Comparison of ENCODE assay signal across 1 cellular context in the genomic region with DNA sequence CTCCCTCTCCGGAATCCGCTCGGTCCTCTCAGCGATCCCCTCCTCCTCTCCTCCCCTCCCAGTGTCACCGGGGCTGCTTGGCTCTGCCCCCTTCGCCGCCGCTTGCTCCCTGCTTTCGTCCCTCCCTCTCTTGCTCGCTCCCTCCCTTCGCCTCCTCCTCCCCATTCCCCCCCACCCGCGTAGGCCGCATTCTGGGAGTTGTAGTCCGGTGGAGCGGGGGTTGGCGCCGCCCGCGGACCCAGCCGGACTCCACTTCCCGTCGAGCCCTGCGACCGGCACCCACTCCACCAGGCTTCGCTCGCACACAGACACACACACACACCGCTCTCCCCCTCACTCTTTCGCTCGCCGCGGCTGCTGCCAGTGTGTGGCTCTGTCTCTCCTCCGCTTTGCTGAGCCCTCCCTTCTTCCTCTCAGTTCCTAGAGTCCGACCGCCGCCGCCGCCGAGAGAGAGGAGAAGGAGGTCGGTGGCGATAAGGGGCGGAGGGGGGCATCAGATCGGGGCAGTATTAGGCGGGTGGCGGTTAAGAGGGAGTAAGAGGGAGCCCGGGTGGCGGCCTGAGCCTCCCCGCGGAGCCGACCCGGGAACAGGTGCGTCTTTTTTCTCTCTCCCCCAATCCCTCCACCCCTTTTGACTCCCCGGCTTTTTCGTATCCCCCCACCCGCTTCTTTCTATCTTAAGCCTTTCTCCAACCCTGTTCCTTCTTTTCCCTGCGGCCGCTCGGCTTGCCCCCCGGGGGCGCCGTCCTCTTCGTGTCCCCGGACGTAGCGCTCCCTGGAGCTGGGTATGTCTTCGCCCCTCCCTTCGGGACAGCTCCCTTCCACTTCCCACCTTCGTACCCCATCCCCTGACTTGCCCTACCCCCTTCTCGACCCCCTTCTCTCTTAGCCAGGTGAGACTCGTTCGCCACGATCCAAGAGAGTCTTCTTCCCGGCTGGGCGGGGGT.
A peak's percentile ranks its signal among the peaks of the same experiment; 100 is the strongest.
TF ChIP-seq lines count a peak whose summit lies in the region.

A gene with protein sequence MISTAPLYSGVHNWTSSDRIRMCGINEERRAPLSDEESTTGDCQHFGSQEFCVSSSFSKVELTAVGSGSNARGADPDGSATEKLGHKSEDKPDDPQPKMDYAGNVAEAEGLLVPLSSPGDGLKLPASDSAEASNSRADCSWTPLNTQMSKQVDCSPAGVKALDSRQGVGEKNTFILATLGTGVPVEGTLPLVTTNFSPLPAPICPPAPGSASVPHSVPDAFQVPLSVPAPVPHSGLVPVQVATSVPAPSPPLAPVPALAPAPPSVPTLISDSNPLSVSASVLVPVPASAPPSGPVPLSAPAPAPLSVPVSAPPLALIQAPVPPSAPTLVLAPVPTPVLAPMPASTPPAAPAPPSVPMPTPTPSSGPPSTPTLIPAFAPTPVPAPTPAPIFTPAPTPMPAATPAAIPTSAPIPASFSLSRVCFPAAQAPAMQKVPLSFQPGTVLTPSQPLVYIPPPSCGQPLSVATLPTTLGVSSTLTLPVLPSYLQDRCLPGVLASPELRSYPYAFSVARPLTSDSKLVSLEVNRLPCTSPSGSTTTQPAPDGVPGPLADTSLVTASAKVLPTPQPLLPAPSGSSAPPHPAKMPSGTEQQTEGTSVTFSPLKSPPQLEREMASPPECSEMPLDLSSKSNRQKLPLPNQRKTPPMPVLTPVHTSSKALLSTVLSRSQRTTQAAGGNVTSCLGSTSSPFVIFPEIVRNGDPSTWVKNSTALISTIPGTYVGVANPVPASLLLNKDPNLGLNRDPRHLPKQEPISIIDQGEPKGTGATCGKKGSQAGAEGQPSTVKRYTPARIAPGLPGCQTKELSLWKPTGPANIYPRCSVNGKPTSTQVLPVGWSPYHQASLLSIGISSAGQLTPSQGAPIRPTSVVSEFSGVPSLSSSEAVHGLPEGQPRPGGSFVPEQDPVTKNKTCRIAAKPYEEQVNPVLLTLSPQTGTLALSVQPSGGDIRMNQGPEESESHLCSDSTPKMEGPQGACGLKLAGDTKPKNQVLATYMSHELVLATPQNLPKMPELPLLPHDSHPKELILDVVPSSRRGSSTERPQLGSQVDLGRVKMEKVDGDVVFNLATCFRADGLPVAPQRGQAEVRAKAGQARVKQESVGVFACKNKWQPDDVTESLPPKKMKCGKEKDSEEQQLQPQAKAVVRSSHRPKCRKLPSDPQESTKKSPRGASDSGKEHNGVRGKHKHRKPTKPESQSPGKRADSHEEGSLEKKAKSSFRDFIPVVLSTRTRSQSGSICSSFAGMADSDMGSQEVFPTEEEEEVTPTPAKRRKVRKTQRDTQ (N-terminal part only) (plus strand): TSS at position 336 of the 947 bp plus-strand sequence. CDS start 22,597 bp downstream, outside the sequence.

TF ChIP-seq in PFSK-1, 5 proteins besides CTCF, POLR2A, EP300 and RAD21 (continued from another document):
- TF ChIP-seq, protein P1, sequence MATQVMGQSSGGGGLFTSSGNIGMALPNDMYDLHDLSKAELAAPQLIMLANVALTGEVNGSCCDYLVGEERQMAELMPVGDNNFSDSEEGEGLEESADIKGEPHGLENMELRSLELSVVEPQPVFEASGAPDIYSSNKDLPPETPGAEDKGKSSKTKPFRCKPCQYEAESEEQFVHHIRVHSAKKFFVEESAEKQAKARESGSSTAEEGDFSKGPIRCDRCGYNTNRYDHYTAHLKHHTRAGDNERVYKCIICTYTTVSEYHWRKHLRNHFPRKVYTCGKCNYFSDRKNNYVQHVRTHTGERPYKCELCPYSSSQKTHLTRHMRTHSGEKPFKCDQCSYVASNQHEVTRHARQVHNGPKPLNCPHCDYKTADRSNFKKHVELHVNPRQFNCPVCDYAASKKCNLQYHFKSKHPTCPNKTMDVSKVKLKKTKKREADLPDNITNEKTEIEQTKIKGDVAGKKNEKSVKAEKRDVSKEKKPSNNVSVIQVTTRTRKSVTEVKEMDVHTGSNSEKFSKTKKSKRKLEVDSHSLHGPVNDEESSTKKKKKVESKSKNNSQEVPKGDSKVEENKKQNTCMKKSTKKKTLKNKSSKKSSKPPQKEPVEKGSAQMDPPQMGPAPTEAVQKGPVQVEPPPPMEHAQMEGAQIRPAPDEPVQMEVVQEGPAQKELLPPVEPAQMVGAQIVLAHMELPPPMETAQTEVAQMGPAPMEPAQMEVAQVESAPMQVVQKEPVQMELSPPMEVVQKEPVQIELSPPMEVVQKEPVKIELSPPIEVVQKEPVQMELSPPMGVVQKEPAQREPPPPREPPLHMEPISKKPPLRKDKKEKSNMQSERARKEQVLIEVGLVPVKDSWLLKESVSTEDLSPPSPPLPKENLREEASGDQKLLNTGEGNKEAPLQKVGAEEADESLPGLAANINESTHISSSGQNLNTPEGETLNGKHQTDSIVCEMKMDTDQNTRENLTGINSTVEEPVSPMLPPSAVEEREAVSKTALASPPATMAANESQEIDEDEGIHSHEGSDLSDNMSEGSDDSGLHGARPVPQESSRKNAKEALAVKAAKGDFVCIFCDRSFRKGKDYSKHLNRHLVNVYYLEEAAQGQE (IDR thresholded peaks at IDR 0.05; ENCODE audit: insufficient read depth in 1 of 2, low read depth in 2 of 2, low read length in 2 of 2): 0 out of 4 replicates have a peak, but pooled peaks of 1 of the 2 experiments have one; percentile 28
- TF ChIP-seq FOXP2 (optimal IDR thresholded peaks at IDR 0.05; ENCODE audit: borderline replicate concordance, extremely low read depth, extremely low read length, insufficient read depth) (no peak), POLR2AphosphoS5 (IDR thresholded peaks at IDR 0.05; ENCODE audit: low read depth, low read length) (peak; percentile 91), SIN3A (IDR thresholded peaks at IDR 0.05; ENCODE audit: borderline replicate concordance, insufficient read depth, low read length) (no peak)
TF ChIP-seq in PFSK-1: peak in this region for 3.
